In genomic region chr10:71685554-71686202, GRCh38 we compare ENCODE assay signal across 19 cellular contexts.
"Had no signal": no experiment of that assay in that cellular context is flagged by ENCODE, and none has a peak within 500 bp of the region (broad histone marks: within the 10 kb centered on the region; RNA-seq: fewer than 3 reads in every experiment).

No MANE protein-coding gene starts in this region.

- H3K27me3 ChIP-seq: brain microvascular endothelial cell, dorsolateral prefrontal cortex, esophagus squamous epithelium, testis had no signal

- H3K4me1 ChIP-seq: parathyroid adenoma, testis had no signal

- H3K9me3 ChIP-seq: esophagus squamous epithelium, testis had no signal

- ATAC-seq: stimulated activated naive CD8-positive, alpha-beta T cell treated with anti-CD3 and anti-CD28 coated beads, Interleukin-15, amount 100 ng/mL, for 72 hours had no signal

- DNase-seq: activated CD4-positive, alpha-beta T cell treated with anti-CD3 and anti-CD28 coated beads, Interleukin-2, amount 50 U/mL, for 4 hours; activated CD4-positive, CD25-positive, alpha-beta regulatory T cell treated with anti-CD3 and anti-CD28 coated beads, Interleukin-2, amount 50 U/mL, for 72 hours; activated gamma-delta T cell; activated T-cell treated with anti-CD3 and anti-CD28 coated beads, Interleukin-2, amount 50 U/mL, for 1 hour; amygdala; brain microvascular endothelial cell; esophagus squamous epithelium; foreskin fibroblast; glutamatergic neuron; mesendoderm; stimulated activated CD4-positive, alpha-beta T cell treated with anti-CD3 and anti-CD28 coated beads, Interleukin-4, amount 100 ng/mL, for 4 hours; stimulated activated naive CD8-positive, alpha-beta T cell treated with anti-CD3 and anti-CD28 coated beads, Interleukin-15, amount 100 ng/mL, for 72 hours; T-helper 2 cell; testis had no signal

- H3K27ac ChIP-seq: brain microvascular endothelial cell, esophagus squamous epithelium, parathyroid adenoma, skin epidermis, testis had no signal

- H3K4me3 ChIP-seq: dorsolateral prefrontal cortex, esophagus squamous epithelium, skin epidermis, testis had no signal

- H3K27ac Mint-ChIP-seq: activated naive CD8-positive, alpha-beta T cell; nephron had no signal

- H3K27me3 Mint-ChIP-seq: activated naive CD8-positive, alpha-beta T cell; stimulated activated naive CD8-positive, alpha-beta T cell treated with anti-CD3 and anti-CD28 coated beads, Interleukin-15, amount 100 ng/mL, for 72 hours had no signal

- H3K36me3 ChIP-seq: brain microvascular endothelial cell, esophagus squamous epithelium had no signal

- H3K4me3 Mint-ChIP-seq: activated naive CD8-positive, alpha-beta T cell; nephron; stimulated activated naive CD8-positive, alpha-beta T cell treated with anti-CD3 and anti-CD28 coated beads, Interleukin-15, amount 100 ng/mL, for 72 hours had no signal
